ENCODE assay signal across 8 cellular contexts in the genomic region with DNA sequence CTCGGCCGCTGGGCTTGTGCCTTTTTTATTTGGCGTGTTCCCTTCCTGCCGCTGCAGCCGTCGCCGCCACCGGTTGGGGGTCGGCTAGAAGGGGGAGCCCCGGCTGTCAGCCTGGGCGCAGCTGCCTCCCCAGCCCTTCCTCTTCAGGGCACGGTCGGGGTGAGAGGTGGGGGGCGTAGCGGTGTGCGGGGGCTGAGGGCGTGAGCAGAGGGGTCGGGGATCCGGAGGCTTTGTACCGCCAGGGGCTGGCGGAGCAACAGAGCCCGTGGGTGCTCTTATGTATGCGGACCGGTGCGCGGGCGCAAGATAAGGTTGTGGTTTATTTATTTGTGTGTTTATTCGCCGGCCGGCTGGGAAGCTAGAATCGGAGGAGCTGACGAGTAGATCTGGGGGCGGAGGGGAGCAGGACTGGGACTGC. TPM values are rescaled to one million over a fixed set of nuclear protein-coding genes. Genes with fewer than 3 reads are reported as not detected.
A peak's percentile ranks its signal among the peaks of the same experiment; 100 is the strongest.
DNase-seq lines count a peak whose midpoint lies in the region; ATAC-seq and TF ChIP-seq lines count a peak whose summit lies in the region.

No MANE protein-coding gene starts in this region.

- H3K27ac Mint-ChIP-seq in activated CD4-positive, alpha-beta memory T cell treated with anti-CD3 and anti-CD28 coated beads, Interleukin-2, amount 10 ng/mL, durations not matched to agents 7 days and 5 days: peak overlapping the region; percentile 62
- peak overlapping the region; percentile 93 for H3K27ac Mint-ChIP-seq in nephron progenitor cell

- H3K36me3 Mint-ChIP-seq in activated CD4-positive, alpha-beta memory T cell treated with anti-CD3 and anti-CD28 coated beads, Interleukin-2, amount 10 ng/mL, durations not matched to agents 7 days and 5 days (ENCODE audit: low read depth): peaks cover 3% of the 10 kb centered on the region
- peaks cover 6% of the 10 kb centered on the region for H3K36me3 Mint-ChIP-seq in nephron progenitor cell (ENCODE audit: low read depth)

- POLR2A ChIA-PET in activated CD4-positive, alpha-beta memory T cell treated with anti-CD3 and anti-CD28 coated beads, Interleukin-2, amount 10 ng/mL, durations not matched to agents 7 days and 5 days (lab: Charles Lee): interaction anchor here (0.8 to 4.3 kb wide), 9 partner anchors 12 to 124 kb away, joined by 3 to 28 read pairs (median 4); no protein-coding TSS in a partner anchor

- H3K36me3 ChIP-seq in esophagus squamous epithelium: peaks cover 10 to 28% (median 12%) of the 10 kb centered on the region in 3 donors

- no peaks in the 10 kb centered on the region for H3K9me3 Mint-ChIP-seq in activated CD4-positive, alpha-beta memory T cell treated with anti-CD3 and anti-CD28 coated beads, Interleukin-2, amount 10 ng/mL, durations not matched to agents 7 days and 5 days
- no peaks in the 10 kb centered on the region for H3K9me3 Mint-ChIP-seq in nephron progenitor cell

- peaks cover 61% of the 10 kb centered on the region for H3K27me3 Mint-ChIP-seq in activated CD4-positive, alpha-beta memory T cell treated with anti-CD3 and anti-CD28 coated beads, Interleukin-2, amount 10 ng/mL, durations not matched to agents 7 days and 5 days
- peaks cover 12% of the 10 kb centered on the region for H3K27me3 Mint-ChIP-seq in nephron progenitor cell (ENCODE audit: low read depth, poor library complexity)

- ATAC-seq in HG03039 (IDR thresholded peaks at IDR 0.05; ENCODE audit: unreplicated experiment) (no peak), HG03175 (IDR thresholded peaks at IDR 0.05; ENCODE audit: unreplicated experiment) (no peak), HG02840 (IDR thresholded peaks at IDR 0.05; ENCODE audit: low FRiP score, unreplicated experiment) (no peak)

- peak overlapping the region; percentile 68 to 96 (median 94) for H3K4me3 ChIP-seq in esophagus squamous epithelium

- no peaks in the 10 kb centered on the region for H3K9me3 ChIP-seq in esophagus squamous epithelium

- CTCF ChIA-PET in activated CD4-positive, alpha-beta memory T cell treated with anti-CD3 and anti-CD28 coated beads, Interleukin-2, amount 10 ng/mL, durations not matched to agents 7 days and 5 days (lab: Charles Lee): interaction anchor here (0.9 to 3.5 kb wide), 7 partner anchors 13 to 201 kb away, joined by 3 to 37 read pairs (median 3); no protein-coding TSS in a partner anchor

- TF ChIP-seq CTCF in esophagus squamous epithelium (IDR thresholded peaks at IDR 0.05) (peak in 1 of 6 experiments; percentile 6), nephron progenitor cell (IDR thresholded peaks at IDR 0.05) (no peak)

- peaks cover 0 to 70% (median 0%) of the 10 kb centered on the region in 4 donors for H3K27me3 ChIP-seq in esophagus squamous epithelium

- DNase-seq in NCI-H748 (lab: John Stamatoyannopoulos, UW; ENCODE audit: unreplicated experiment): peak; percentile 60
- DNase-seq in NCI-H748 treated with DMSO at 0.1 percent for 48 hours (lab: John Stamatoyannopoulos, UW): no peak
- peak; percentile 41 for DNase-seq in activated CD4-positive, alpha-beta memory T cell treated with anti-CD3 and anti-CD28 coated beads, Interleukin-2, amount 10 ng/mL, durations not matched to agents 7 days and 5 days
- DNase-seq in esophagus squamous epithelium (lab: John Stamatoyannopoulos, UW): no peak
- no peak for DNase-seq in nephron progenitor cell

- no peak for TF ChIP-seq POLR2A in esophagus squamous epithelium (IDR thresholded peaks at IDR 0.05)

- intact Hi-C loops in esophagus squamous epithelium (cut with DNase I): loop anchor here (5.0 to 10.0 kb wide), 2 partner anchors 135 to 192 kb away; no protein-coding TSS in a partner anchor

- H3K4me1 Mint-ChIP-seq in activated CD4-positive, alpha-beta memory T cell treated with anti-CD3 and anti-CD28 coated beads, Interleukin-2, amount 10 ng/mL, durations not matched to agents 7 days and 5 days: peaks cover 20% of the 10 kb centered on the region
- peaks cover 64% of the 10 kb centered on the region for H3K4me1 Mint-ChIP-seq in nephron progenitor cell

- H3K27ac ChIP-seq in esophagus squamous epithelium: peak overlapping the region; percentile 89 to 97 (median 96)

- H3K4me3 Mint-ChIP-seq in activated CD4-positive, alpha-beta memory T cell treated with anti-CD3 and anti-CD28 coated beads, Interleukin-2, amount 10 ng/mL, durations not matched to agents 7 days and 5 days: peak overlapping the region; percentile 81
- H3K4me3 Mint-ChIP-seq in nephron progenitor cell: peak overlapping the region; percentile 93

- 0% methylated on average over 1 to 5 of the region's 33 CpGs for WGBS in esophagus squamous epithelium, 2 donors

- peaks cover 9 to 78% (median 12%) of the 10 kb centered on the region in 3 donors for H3K4me1 ChIP-seq in esophagus squamous epithelium

RNA-seq across cellular contexts. Expression of a gene that starts 0.5 kb away (rescaled TPM):
- 10 to 100 TPM; 11.0 to 11.8 TPM for total RNA-seq in activated CD4-positive, alpha-beta memory T cell treated with anti-CD3 and anti-CD28 coated beads, Interleukin-2, amount 10 ng/mL, durations not matched to agents 7 days and 5 days
- 100 to 1,000 TPM in 1 of 4 donors, 10 to 100 TPM in 3; 10.4 to 137 (median 18.8) TPM for total RNA-seq in esophagus squamous epithelium

Comparison
In these comparisons a context has a peak if more than half of its experiments do, and no peak if none do; other contexts are left out.
1. DNase-seq: peak in NCI-H748 (single experiment) and activated CD4-positive, alpha-beta memory T cell treated with anti-CD3 and anti-CD28 coated beads, Interleukin-2, amount 10 ng/mL, durations not matched to agents 7 days and 5 days (single experiment); none in NCI-H748 treated with DMSO at 0.1 percent for 48 hours (single experiment), esophagus squamous epithelium (single experiment) and nephron progenitor cell (single experiment).